Comparison of ENCODE assay signal across 15 cellular contexts in genomic region chr13:102191951-102192461, GRCh38.
DNase-seq lines count a peak whose midpoint lies in the region; ATAC-seq and TF ChIP-seq lines count a peak whose summit lies in the region.
"Had no signal": no experiment of that assay in that cellular context is flagged by ENCODE, and none has a peak within 500 bp of the region (broad histone marks: within the 10 kb centered on the region; RNA-seq: fewer than 3 reads in every experiment).

No MANE protein-coding gene starts in this region.

- H3K36me3 Mint-ChIP-seq in activated CD4-positive, alpha-beta memory T cell treated with anti-CD3 and anti-CD28 coated beads, Interleukin-2, amount 10 ng/mL, durations not matched to agents 7 days and 5 days (ENCODE audit: low read depth): no peaks in the 10 kb centered on the region
- H3K36me3 Mint-ChIP-seq in activated CD4-positive, alpha-beta memory T cell treated with anti-CD3 and anti-CD28 coated beads for 36 hours: no peaks in the 10 kb centered on the region
- no peaks in the 10 kb centered on the region for H3K36me3 Mint-ChIP-seq in activated CD8-positive, alpha-beta T cell treated with anti-CD3 and anti-CD28 coated beads for 36 hours (ENCODE audit: low read depth)
- H3K36me3 Mint-ChIP-seq in activated naive CD8-positive, alpha-beta T cell treated with anti-CD3 and anti-CD28 coated beads for 36 hours: no peaks in the 10 kb centered on the region

- DNase-seq in activated CD4-positive, alpha-beta memory T cell treated with anti-CD3 and anti-CD28 coated beads, Interleukin-2, amount 10 ng/mL, durations not matched to agents 7 days and 5 days: no peak
- DNase-seq in activated CD4-positive, alpha-beta memory T cell treated with anti-CD3 and anti-CD28 coated beads for 36 hours: no peak
- DNase-seq in SK-MEL-5 (ENCODE audit: low read depth, low spot score): peak; percentile 24
- DNase-seq in fibroblast of pulmonary artery (ENCODE audit: low read depth): peak; percentile 10
- no peak for DNase-seq in left ventricle myocardium inferior
- DNase-seq in activated CD8-positive, alpha-beta T cell treated with anti-CD3 and anti-CD28 coated beads for 36 hours: no peak
- no peak for DNase-seq in activated naive CD8-positive, alpha-beta T cell treated with anti-CD3 and anti-CD28 coated beads for 36 hours
- DNase-seq: DMS153, GOT3, mesendoderm, NCI-H1417, NCI-H526, upper lobe of right lung had no signal

- no peak overlapping the region for H3K27ac ChIP-seq in left ventricle myocardium inferior (replicated peaks)
- H3K27ac ChIP-seq: cardiac muscle cell, upper lobe of right lung had no signal

- no peaks in the 10 kb centered on the region for H3K9me3 Mint-ChIP-seq in activated CD4-positive, alpha-beta memory T cell treated with anti-CD3 and anti-CD28 coated beads, Interleukin-2, amount 10 ng/mL, durations not matched to agents 7 days and 5 days
- H3K9me3 Mint-ChIP-seq in activated CD4-positive, alpha-beta memory T cell treated with anti-CD3 and anti-CD28 coated beads for 36 hours: no peaks in the 10 kb centered on the region
- H3K9me3 Mint-ChIP-seq in activated CD8-positive, alpha-beta T cell treated with anti-CD3 and anti-CD28 coated beads for 36 hours: no peaks in the 10 kb centered on the region
- H3K9me3 Mint-ChIP-seq in activated naive CD8-positive, alpha-beta T cell treated with anti-CD3 and anti-CD28 coated beads for 36 hours: peaks cover 2% of the 10 kb centered on the region

- no peaks in the 10 kb centered on the region for H3K27me3 Mint-ChIP-seq in activated CD4-positive, alpha-beta memory T cell treated with anti-CD3 and anti-CD28 coated beads, Interleukin-2, amount 10 ng/mL, durations not matched to agents 7 days and 5 days
- H3K27me3 Mint-ChIP-seq in activated CD4-positive, alpha-beta memory T cell treated with anti-CD3 and anti-CD28 coated beads for 36 hours: no peaks in the 10 kb centered on the region
- peaks cover 2% of the 10 kb centered on the region for H3K27me3 Mint-ChIP-seq in activated CD8-positive, alpha-beta T cell treated with anti-CD3 and anti-CD28 coated beads for 36 hours
- H3K27me3 Mint-ChIP-seq in activated naive CD8-positive, alpha-beta T cell treated with anti-CD3 and anti-CD28 coated beads for 36 hours: no peaks in the 10 kb centered on the region

- POLR2A ChIA-PET in activated CD4-positive, alpha-beta memory T cell treated with anti-CD3 and anti-CD28 coated beads, Interleukin-2, amount 10 ng/mL, durations not matched to agents 7 days and 5 days (lab: Charles Lee): no interaction called here
- POLR2A ChIA-PET in activated CD4-positive, alpha-beta memory T cell treated with anti-CD3 and anti-CD28 coated beads for 36 hours (lab: Charles Lee): no interaction called here
- POLR2A ChIA-PET in activated CD8-positive, alpha-beta T cell treated with anti-CD3 and anti-CD28 coated beads for 36 hours (lab: Charles Lee): no interaction called here

- CTCF ChIA-PET in activated CD4-positive, alpha-beta memory T cell treated with anti-CD3 and anti-CD28 coated beads, Interleukin-2, amount 10 ng/mL, durations not matched to agents 7 days and 5 days (lab: Charles Lee): no interaction called here
- CTCF ChIA-PET in activated CD4-positive, alpha-beta memory T cell treated with anti-CD3 and anti-CD28 coated beads for 36 hours (lab: Charles Lee): no interaction called here
- CTCF ChIA-PET in activated CD8-positive, alpha-beta T cell treated with anti-CD3 and anti-CD28 coated beads for 36 hours (lab: Charles Lee): no interaction called here

- H3K36me3 ChIP-seq in skeletal muscle satellite cell (ENCODE audit: insufficient read depth, low read length): no peaks in the 10 kb centered on the region
- no peaks in the 10 kb centered on the region for H3K36me3 ChIP-seq in left ventricle myocardium inferior
- H3K36me3 ChIP-seq: cardiac muscle cell, upper lobe of right lung had no signal

- peak overlapping the region; percentile 56 for H3K4me2 ChIP-seq in skeletal muscle satellite cell (ENCODE audit: low read length)

- no peaks in the 10 kb centered on the region for H3K9me3 ChIP-seq in skeletal muscle satellite cell (replicated peaks; ENCODE audit: low read length)
- no peaks in the 10 kb centered on the region for H3K9me3 ChIP-seq in left ventricle myocardium inferior (replicated peaks)
- H3K9me3 ChIP-seq: upper lobe of right lung had no signal

- no peak overlapping the region for H3K9ac ChIP-seq in skeletal muscle satellite cell (ENCODE audit: low read depth, low read length)

- H3K27ac Mint-ChIP-seq in activated CD4-positive, alpha-beta memory T cell treated with anti-CD3 and anti-CD28 coated beads, Interleukin-2, amount 10 ng/mL, durations not matched to agents 7 days and 5 days: peak overlapping the region; percentile 34
- no peak overlapping the region for H3K27ac Mint-ChIP-seq in activated CD4-positive, alpha-beta memory T cell treated with anti-CD3 and anti-CD28 coated beads for 36 hours
- H3K27ac Mint-ChIP-seq in activated CD8-positive, alpha-beta T cell treated with anti-CD3 and anti-CD28 coated beads for 36 hours: no peak overlapping the region
- no peak overlapping the region for H3K27ac Mint-ChIP-seq in activated naive CD8-positive, alpha-beta T cell treated with anti-CD3 and anti-CD28 coated beads for 36 hours

- intact Hi-C loops in activated CD4-positive, alpha-beta memory T cell treated with anti-CD3 and anti-CD28 coated beads for 36 hours (cut with micrococcal nuclease): no loop called here
- intact Hi-C loops in left ventricle myocardium inferior (cut with micrococcal nuclease): no loop called here
- intact Hi-C loops in activated CD8-positive, alpha-beta T cell treated with anti-CD3 and anti-CD28 coated beads for 36 hours (cut with micrococcal nuclease): no loop called here

- ATAC-seq in activated CD8-positive, alpha-beta T cell treated with anti-CD3 and anti-CD28 coated beads for 36 hours: no peak
- ATAC-seq: upper lobe of right lung had no signal

- peaks cover 16% of the 10 kb centered on the region for H3K4me1 Mint-ChIP-seq in activated CD4-positive, alpha-beta memory T cell treated with anti-CD3 and anti-CD28 coated beads, Interleukin-2, amount 10 ng/mL, durations not matched to agents 7 days and 5 days
- H3K4me1 Mint-ChIP-seq in activated CD4-positive, alpha-beta memory T cell treated with anti-CD3 and anti-CD28 coated beads for 36 hours (ENCODE audit: low read depth): peaks cover 9% of the 10 kb centered on the region
- peaks cover 2% of the 10 kb centered on the region for H3K4me1 Mint-ChIP-seq in activated CD8-positive, alpha-beta T cell treated with anti-CD3 and anti-CD28 coated beads for 36 hours (ENCODE audit: low read depth)
- no peaks in the 10 kb centered on the region for H3K4me1 Mint-ChIP-seq in activated naive CD8-positive, alpha-beta T cell treated with anti-CD3 and anti-CD28 coated beads for 36 hours

- in situ Hi-C loops in SK-MEL-5 (cut with HindIII; ENCODE audit: low pct_unique_long_range_greater_than_20kb, low sequenced_read_pairs): no loop called here

- H3K4me3 Mint-ChIP-seq in activated CD4-positive, alpha-beta memory T cell treated with anti-CD3 and anti-CD28 coated beads, Interleukin-2, amount 10 ng/mL, durations not matched to agents 7 days and 5 days: no peak overlapping the region
- no peak overlapping the region for H3K4me3 Mint-ChIP-seq in activated CD4-positive, alpha-beta memory T cell treated with anti-CD3 and anti-CD28 coated beads for 36 hours
- H3K4me3 Mint-ChIP-seq in activated CD8-positive, alpha-beta T cell treated with anti-CD3 and anti-CD28 coated beads for 36 hours: no peak overlapping the region
- H3K4me3 Mint-ChIP-seq in activated naive CD8-positive, alpha-beta T cell treated with anti-CD3 and anti-CD28 coated beads for 36 hours: no peak overlapping the region

- H3K27me3 ChIP-seq in skeletal muscle satellite cell (ENCODE audit: control insufficient read depth, insufficient read depth, low read length) (no peaks in the 10 kb centered on the region), left ventricle myocardium inferior (ENCODE audit: low read depth) (no peaks in the 10 kb centered on the region)
- H3K27me3 ChIP-seq: cardiac muscle cell, upper lobe of right lung had no signal

- H3K4me1 ChIP-seq in skeletal muscle satellite cell (ENCODE audit: control insufficient read depth, insufficient read depth, low read length) (peaks cover 32% of the 10 kb centered on the region), left ventricle myocardium inferior (no peaks in the 10 kb centered on the region)
- H3K4me1 ChIP-seq: upper lobe of right lung had no signal

- H3K4me3 ChIP-seq in fibroblast of pulmonary artery (replicated peaks; ENCODE audit: low read depth, low read length) (no peak overlapping the region), skeletal muscle satellite cell (ENCODE audit: low read length) (peak overlapping the region; percentile 23), left ventricle myocardium inferior (no peak overlapping the region)
- H3K4me3 ChIP-seq: cardiac muscle cell, upper lobe of right lung had no signal

- TF ChIP-seq CTCF in fibroblast of pulmonary artery (IDR thresholded peaks at IDR 0.05; ENCODE audit: low read length, missing control alignments) (no peak), left ventricle myocardium inferior (IDR thresholded peaks at IDR 0.05; ENCODE audit: borderline replicate concordance) (no peak)
- TF ChIP-seq CTCF in activated CD8-positive, alpha-beta T cell treated with anti-CD3 and anti-CD28 coated beads for 36 hours (IDR thresholded peaks at IDR 0.05): no peak

Comparison
In these comparisons a context has a peak if more than half of its experiments do, and no peak if none do; other contexts are left out.
1. DNase-seq: peak in SK-MEL-5 (single experiment) and fibroblast of pulmonary artery (single experiment); none in activated CD4-positive, alpha-beta memory T cell treated with anti-CD3 and anti-CD28 coated beads, Interleukin-2, amount 10 ng/mL, durations not matched to agents 7 days and 5 days (single experiment), activated CD4-positive, alpha-beta memory T cell treated with anti-CD3 and anti-CD28 coated beads for 36 hours (single experiment), left ventricle myocardium inferior (single experiment), activated CD8-positive, alpha-beta T cell treated with anti-CD3 and anti-CD28 coated beads for 36 hours (single experiment) and activated naive CD8-positive, alpha-beta T cell treated with anti-CD3 and anti-CD28 coated beads for 36 hours (single experiment).